ENCODE assay signal across 29 cellular contexts in the genomic region with DNA sequence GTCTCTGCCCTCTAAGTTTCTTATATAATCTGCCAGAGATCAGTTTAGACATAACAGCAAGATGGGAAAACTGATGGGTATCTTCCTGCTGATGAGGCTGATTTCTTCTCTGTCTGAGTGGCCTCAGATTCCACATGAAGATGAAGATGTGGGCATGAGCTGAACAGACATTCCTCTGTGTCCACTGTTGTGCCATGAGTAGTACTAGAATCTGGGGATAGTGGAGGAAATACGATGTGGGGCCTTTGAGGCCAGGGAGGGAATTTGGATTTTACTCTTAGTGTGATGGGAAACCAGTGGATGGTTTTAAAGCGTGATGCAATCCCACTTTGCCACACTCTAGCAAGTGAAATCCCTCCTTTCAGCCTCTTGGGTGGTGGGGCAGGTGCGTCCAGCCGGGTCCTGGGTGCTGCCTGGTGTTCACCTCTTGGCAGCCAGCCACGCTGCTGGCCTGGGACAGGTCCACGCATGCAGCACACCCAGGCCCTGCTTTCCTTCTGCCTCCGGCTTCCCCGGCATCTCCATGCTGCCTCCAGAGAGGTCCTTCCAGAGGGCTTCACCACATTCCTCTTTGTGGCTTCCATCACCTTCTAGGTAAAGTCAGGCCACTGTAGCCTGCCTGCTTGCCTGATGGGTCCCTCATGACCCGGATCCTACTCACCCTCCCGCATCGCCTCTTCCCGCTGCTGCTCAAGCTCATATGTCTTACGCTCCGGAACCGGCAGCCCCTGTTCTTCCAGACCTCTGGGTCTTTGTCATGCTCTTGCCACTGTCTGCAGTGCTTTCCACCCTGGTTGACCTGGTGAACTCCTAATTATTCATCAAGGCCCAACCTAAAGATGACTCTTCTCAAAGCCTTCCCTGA. TPM values are rescaled to one million over a fixed set of nuclear protein-coding genes. Genes with fewer than 3 reads are reported as not detected.
DNase-seq lines count a peak whose midpoint lies in the region; ATAC-seq and TF ChIP-seq lines count a peak whose summit lies in the region.
"Had no signal": no experiment of that assay in that cellular context is flagged by ENCODE, and none has a peak within 500 bp of the region (broad histone marks: within the 10 kb centered on the region; RNA-seq: fewer than 3 reads in every experiment).

No MANE protein-coding gene starts in this region.

- TF ChIP-seq CTCF in left ventricle myocardium inferior (IDR thresholded peaks at IDR 0.05; ENCODE audit: borderline replicate concordance) (no peak), RWPE1 (conservative IDR thresholded peaks at IDR 0.05; ENCODE audit: low read depth) (no peak), neural crest cell (conservative IDR thresholded peaks at IDR 0.05) (no peak), psoas muscle (IDR thresholded peaks at IDR 0.05) (no peak)

- no peak for ATAC-seq in left cardiac atrium
- ATAC-seq in psoas muscle: no peak
- ATAC-seq in activated CD4-positive, CD25-positive, alpha-beta regulatory T cell treated with anti-CD3 and anti-CD28 coated beads, Interleukin-2, amount 50 U/mL, for 24 hours: no peak
- ATAC-seq: activated naive CD8-positive, alpha-beta T cell treated with anti-CD3 and anti-CD28 coated beads, Interleukin-2, amount 50 U/mL, for 24 hours; activated T-cell treated with anti-CD3 and anti-CD28 coated beads, Interleukin-2, amount 50 U/mL, for 72 hours; CD8-positive, alpha-beta T cell; effector memory CD8-positive, alpha-beta T cell; Right ventricle myocardium inferior; stimulated activated naive CD8-positive, alpha-beta T cell treated with anti-CD3 and anti-CD28 coated beads, Interleukin-15, Interleukin-2, amounts not matched to agents 100 U/mL and 50 U/mL, for 24 hours had no signal

- peak overlapping the region; percentile 36 for H3K27ac Mint-ChIP-seq in neural crest cell (ENCODE audit: unreplicated experiment)
- H3K27ac Mint-ChIP-seq: activated naive CD8-positive, alpha-beta T cell treated with anti-CD3 and anti-CD28 coated beads, Interleukin-2, amount 50 U/mL, for 24 hours; activated T-cell treated with anti-CD3 and anti-CD28 coated beads, Interleukin-2, amount 50 U/mL, for 72 hours; CD8-positive, alpha-beta T cell; natural killer cell treated with Interleukin-12 subunit alpha and Interleukin-12 subunit beta and Interleukin-15 and Interleukin-18, amount 100 ng/mL, for 72 hours had no signal

- no peaks in the 10 kb centered on the region for H3K36me3 ChIP-seq in left ventricle myocardium inferior
- no peaks in the 10 kb centered on the region for H3K36me3 ChIP-seq in psoas muscle (ENCODE audit: insufficient read depth in 1 of 2, low read depth in 1 of 2)
- H3K36me3 ChIP-seq: BE2C, ovary, uterus had no signal

- H3K4me1 Mint-ChIP-seq in neural crest cell: peaks cover 21% of the 10 kb centered on the region
- H3K4me1 Mint-ChIP-seq: activated naive CD8-positive, alpha-beta T cell treated with anti-CD3 and anti-CD28 coated beads, Interleukin-2, amount 50 U/mL, for 24 hours; central memory CD8-positive, alpha-beta T cell had no signal

- 82 to 87% (median 86%) methylated on average over 15 of the region's 15 CpGs for WGBS in psoas muscle, 3 donors

- CTCF ChIA-PET in RWPE1 (lab: Yijun Ruan, JAX): interaction anchor here (0.6 kb wide), 4 partner anchors 229 to 1372 kb away, joined by 3 to 4 read pairs (median 4); no protein-coding TSS in a partner anchor

- H3K4me3 ChIP-seq in left ventricle myocardium inferior: no peak overlapping the region
- H3K4me3 ChIP-seq in psoas muscle: no peak overlapping the region
- H3K4me3 ChIP-seq: lung, ovary, uterus had no signal

- no peak overlapping the region for H3K4me3 Mint-ChIP-seq in neural crest cell
- H3K4me3 Mint-ChIP-seq: activated naive CD8-positive, alpha-beta T cell treated with anti-CD3 and anti-CD28 coated beads, Interleukin-2, amount 50 U/mL, for 24 hours; activated T-cell treated with anti-CD3 and anti-CD28 coated beads, Interleukin-2, amount 50 U/mL, for 72 hours; CD8-positive, alpha-beta T cell; central memory CD8-positive, alpha-beta T cell; effector memory CD8-positive, alpha-beta T cell; natural killer cell treated with Interleukin-12 subunit alpha and Interleukin-12 subunit beta and Interleukin-15 and Interleukin-18, amount 100 ng/mL, for 72 hours had no signal

- DNase-seq in left ventricle myocardium inferior (no peak), left cardiac atrium (no peak), RWPE1 (ENCODE audit: low spot score) (peak; percentile 66), neural crest cell (ENCODE audit: low read depth, low spot score) (no peak), psoas muscle (no peak), NCI-H446 treated with DMSO at 0.1 percent for 48 hours (lab: John Stamatoyannopoulos, UW) (no peak)
- DNase-seq: activated CD4-positive, alpha-beta T cell treated with anti-CD3 and anti-CD28 coated beads, Interleukin-2, amount 50 U/mL, for 4 hours; activated naive CD4-positive, alpha-beta T cell; activated naive CD8-positive, alpha-beta T cell treated with anti-CD3 and anti-CD28 coated beads, Interleukin-2, amount 50 U/mL, for 24 hours; activated T-cell treated with anti-CD3 and anti-CD28 coated beads, Interleukin-2, amount 50 U/mL, for 72 hours; BE2C; CD8-positive, alpha-beta T cell; effector memory CD8-positive, alpha-beta T cell; foreskin fibroblast; HCEC 1CT; head of caudate nucleus; islet precursor cell; NCI-H526; NK-92 treated with Interleukin-12 subunit alpha and Interleukin-12 subunit beta, amount 100 ng/mL, for 24 hours; ovary; small intestine; stimulated activated naive CD8-positive, alpha-beta T cell treated with anti-CD3 and anti-CD28 coated beads, Interleukin-15, Interleukin-2, amounts not matched to agents 100 U/mL and 50 U/mL, for 24 hours; T-helper 2 cell; uterus had no signal

- intact Hi-C loops in left ventricle myocardium inferior (cut with micrococcal nuclease): no loop called here
- intact Hi-C loops in left cardiac atrium (cut with DNase I): no loop called here
- intact Hi-C loops in psoas muscle (cut with DNase I): loop anchor here in 1 of 2 donors (5.0 kb wide), 1 partner anchor 115 kb away; no protein-coding TSS in a partner anchor

- no peaks in the 10 kb centered on the region for H3K9me3 Mint-ChIP-seq in neural crest cell
- H3K9me3 Mint-ChIP-seq: activated naive CD8-positive, alpha-beta T cell treated with anti-CD3 and anti-CD28 coated beads, Interleukin-2, amount 50 U/mL, for 24 hours; CD8-positive, alpha-beta T cell; central memory CD8-positive, alpha-beta T cell; effector memory CD8-positive, alpha-beta T cell; natural killer cell treated with Interleukin-12 subunit alpha and Interleukin-12 subunit beta and Interleukin-15 and Interleukin-18, amount 100 ng/mL, for 72 hours had no signal

- H3K27me3 Mint-ChIP-seq in neural crest cell (ENCODE audit: low read depth): no peaks in the 10 kb centered on the region

- no peaks in the 10 kb centered on the region for H3K36me3 Mint-ChIP-seq in neural crest cell (ENCODE audit: low read depth)
- H3K36me3 Mint-ChIP-seq: CD8-positive, alpha-beta T cell; natural killer cell treated with Interleukin-12 subunit alpha and Interleukin-12 subunit beta and Interleukin-15 and Interleukin-18, amount 100 ng/mL, for 72 hours had no signal

- H3K27me3 ChIP-seq in left ventricle myocardium inferior (ENCODE audit: low read depth) (no peaks in the 10 kb centered on the region), psoas muscle (ENCODE audit: insufficient read depth in 3 of 3, low read length in 2 of 3) (no peaks in the 10 kb centered on the region)
- H3K27me3 ChIP-seq: BE2C, ovary, uterus had no signal

- peaks cover 22% of the 10 kb centered on the region for H3K4me1 ChIP-seq in left ventricle myocardium inferior
- H3K4me1 ChIP-seq in psoas muscle: no peaks in the 10 kb centered on the region
- H3K4me1 ChIP-seq: BE2C, uterus had no signal

- peak overlapping the region; percentile 26 for H3K27ac ChIP-seq in left ventricle myocardium inferior (replicated peaks)
- no peak overlapping the region for H3K27ac ChIP-seq in RWPE1
- no peak overlapping the region for H3K27ac ChIP-seq in psoas muscle
- H3K27ac ChIP-seq: ovary had no signal

- POLR2A ChIA-PET in RWPE1 (lab: Yijun Ruan, JAX; ENCODE audit: low non-redundant PET): no interaction called here

- H3K9me3 ChIP-seq in left ventricle myocardium inferior (replicated peaks) (no peaks in the 10 kb centered on the region), psoas muscle (no peaks in the 10 kb centered on the region)
- H3K9me3 ChIP-seq: BE2C, ovary, uterus had no signal

RNA-seq across cellular contexts. Expression of a gene that starts 28.1 kb away (rescaled TPM):
- total RNA-seq in left ventricle myocardium inferior (5.2 TPM), left cardiac atrium (10 to 100 TPM in 1 of 2 donors, 1 to 10 TPM in 1; 10.0 to 15.3 TPM), neural crest cell (86.1 and 89.1 TPM in 2 replicates), psoas muscle (1 to 10 TPM; 2.5 to 5.3 (median 3.0) TPM)
- polyA plus RNA-seq in psoas muscle: 1 to 10 TPM in 1 of 3 donors, under 1 TPM in 2; 0.58 to 2.5 (median 0.77) TPM
